Comparison of ENCODE assay signal across 8 cellular contexts in the genomic region with DNA sequence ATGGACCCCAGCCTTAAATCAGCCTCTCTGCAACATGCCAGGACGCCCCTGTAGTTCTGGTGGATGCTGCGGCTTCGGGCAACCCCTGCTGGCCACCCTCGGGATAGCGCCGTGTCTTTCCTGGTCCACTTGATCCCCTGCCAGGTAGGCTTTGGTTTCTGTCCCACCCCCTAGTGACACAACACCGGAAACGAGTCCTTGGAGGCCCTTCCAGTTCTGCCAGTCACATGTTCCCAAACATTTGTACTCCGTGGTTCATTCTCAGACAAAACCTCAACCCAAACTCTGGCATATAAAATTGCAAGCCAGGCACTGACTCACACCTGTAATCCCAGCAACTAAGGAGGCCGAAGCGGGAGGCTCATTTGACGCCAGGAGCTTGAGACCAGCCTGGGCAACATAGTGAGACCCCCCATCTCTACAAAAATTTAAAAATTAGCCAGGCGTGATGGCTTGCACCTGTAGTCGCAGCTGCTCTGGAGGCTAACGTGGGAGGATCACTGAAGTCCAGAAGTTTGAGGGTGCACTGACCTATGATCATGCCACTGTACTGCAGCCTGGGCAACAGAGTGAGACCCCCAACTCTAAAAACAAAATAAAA. TPM values are rescaled to one million over a fixed set of nuclear protein-coding genes. Genes with fewer than 3 reads are reported as not detected.
DNase-seq lines count a peak whose midpoint lies in the region; ATAC-seq and TF ChIP-seq lines count a peak whose summit lies in the region.

No MANE protein-coding gene starts in this region.

- H3K27ac ChIP-seq in Panc1 (ENCODE audit: low read length) (no peak overlapping the region), thyroid gland (peak overlapping the region; percentile 40 to 70 (median 66))

- H3K27me3 Mint-ChIP-seq in activated T-helper 2 cell treated with anti-CD3 and anti-CD28 coated beads, Interferon-gamma antibody, Interleukin-2, Interleukin-4, amounts not matched to agents 10 μg/mL and 5 μg/mL and 100 μg/mL, durations not matched to agents 14 hours and 24 hours and 36 hours (ENCODE audit: low read depth): no peaks in the 10 kb centered on the region

- TF ChIP-seq CTCF in GM12864 (IDR thresholded peaks at IDR 0.05; ENCODE audit: low read depth, low read length, missing control alignments) (peak; percentile 99), Panc1 (IDR thresholded peaks at IDR 0.05) (peak; percentile 95), fibroblast of villous mesenchyme (IDR thresholded peaks at IDR 0.05; ENCODE audit: insufficient read depth, low read depth, low read length) (peak; percentile 82), thyroid gland (IDR thresholded peaks at IDR 0.05) (peak; percentile 61 to 98 (median 92))

- peaks cover 2% of the 10 kb centered on the region for H3K4me1 Mint-ChIP-seq in activated T-helper 2 cell treated with anti-CD3 and anti-CD28 coated beads, Interferon-gamma antibody, Interleukin-2, Interleukin-4, amounts not matched to agents 10 μg/mL and 5 μg/mL and 100 μg/mL, durations not matched to agents 14 hours and 24 hours and 36 hours (ENCODE audit: low read depth)

- DNase-seq in GM12864 (ENCODE audit: low read depth): no peak
- DNase-seq in HuH-7.5 (ENCODE audit: low spot score): peak; percentile 95
- peak; percentile 83 for DNase-seq in Panc1 (ENCODE audit: low read depth, low spot score)
- DNase-seq in activated T-helper 2 cell treated with anti-CD3 and anti-CD28 coated beads, Interferon-gamma antibody, Interleukin-2, Interleukin-4, amounts not matched to agents 10 μg/mL and 5 μg/mL and 100 μg/mL, durations not matched to agents 14 hours and 24 hours and 36 hours (ENCODE audit: low spot score): peak; percentile 32
- peak; percentile 70 for DNase-seq in fibroblast of villous mesenchyme (ENCODE audit: low read depth)
- DNase-seq in occipital lobe (lab: John Stamatoyannopoulos, UW): peak; percentile 80
- peak; percentile 92 to 94 for DNase-seq in thyroid gland

- H3K9me3 Mint-ChIP-seq in activated T-helper 2 cell treated with anti-CD3 and anti-CD28 coated beads, Interferon-gamma antibody, Interleukin-2, Interleukin-4, amounts not matched to agents 10 μg/mL and 5 μg/mL and 100 μg/mL, durations not matched to agents 14 hours and 24 hours and 36 hours: no peaks in the 10 kb centered on the region

- in situ Hi-C loops in Panc1 (cut with HindIII; ENCODE audit: low pct_unique_long_range_greater_than_20kb, low sequenced_read_pairs): no loop called here

- ATAC-seq in Panc1 (peak; percentile 75), GM18519 (IDR thresholded peaks at IDR 0.05; ENCODE audit: low FRiP score, unreplicated experiment) (no peak)

- H3K9me3 ChIP-seq in Panc1 (ENCODE audit: control insufficient read depth, insufficient read depth, low read depth, low read length) (no peaks in the 10 kb centered on the region), thyroid gland (no peaks in the 10 kb centered on the region)

- no peaks in the 10 kb centered on the region for H3K36me3 Mint-ChIP-seq in activated T-helper 2 cell treated with anti-CD3 and anti-CD28 coated beads, Interferon-gamma antibody, Interleukin-2, Interleukin-4, amounts not matched to agents 10 μg/mL and 5 μg/mL and 100 μg/mL, durations not matched to agents 14 hours and 24 hours and 36 hours (ENCODE audit: low read depth)

- H3K4me3 Mint-ChIP-seq in activated T-helper 2 cell treated with anti-CD3 and anti-CD28 coated beads, Interferon-gamma antibody, Interleukin-2, Interleukin-4, amounts not matched to agents 10 μg/mL and 5 μg/mL and 100 μg/mL, durations not matched to agents 14 hours and 24 hours and 36 hours (ENCODE audit: low read depth): no peak overlapping the region

- H3K27me3 ChIP-seq in Panc1 (ENCODE audit: control insufficient read depth, insufficient read depth, low read length): no peaks in the 10 kb centered on the region
- no peaks in the 10 kb centered on the region for H3K27me3 ChIP-seq in thyroid gland

- no peak overlapping the region for H3K27ac Mint-ChIP-seq in activated T-helper 2 cell treated with anti-CD3 and anti-CD28 coated beads, Interferon-gamma antibody, Interleukin-2, Interleukin-4, amounts not matched to agents 10 μg/mL and 5 μg/mL and 100 μg/mL, durations not matched to agents 14 hours and 24 hours and 36 hours

- no TSS peak for BruUV-seq in Panc1 (replicated peaks; lab: Mats Ljungman, UMichigan)

- no peak for TF ChIP-seq POLR2A in thyroid gland (IDR thresholded peaks at IDR 0.05)

- WGBS in thyroid gland, 2 donors: 25 to 47% methylated on average over 10 to 15 of the region's 15 CpGs

- H3K4me1 ChIP-seq in Panc1 (ENCODE audit: control insufficient read depth, insufficient read depth, low read length): peaks cover 3% of the 10 kb centered on the region; the same call in 1 of the 2 replicates
- peaks cover 16 to 23% of the 10 kb centered on the region in 2 donors for H3K4me1 ChIP-seq in thyroid gland

- H3K36me3 ChIP-seq in Panc1 (ENCODE audit: control insufficient read depth, insufficient read depth, low read length) (no peaks in the 10 kb centered on the region), thyroid gland (no peaks in the 10 kb centered on the region)

- intact Hi-C loops in Panc1 (cut with micrococcal nuclease; ENCODE audit: unreplicated experiment): loop anchor here (1.0 kb wide), 1 partner anchor 49 kb away; no protein-coding TSS in a partner anchor
- intact Hi-C loops in activated T-helper 2 cell treated with anti-CD3 and anti-CD28 coated beads, Interferon-gamma antibody, Interleukin-2, Interleukin-4, amounts not matched to agents 10 μg/mL and 5 μg/mL and 100 μg/mL, durations not matched to agents 14 hours and 24 hours and 36 hours (cut with micrococcal nuclease): loop anchor here (2.0 to 5.0 kb wide), 2 partner anchors 50 to 54 kb away; no protein-coding TSS in a partner anchor
- intact Hi-C loops in thyroid gland (cut with DNase I): loop anchor here (5.0 kb wide), 1 partner anchor 46 kb away; no protein-coding TSS in a partner anchor

- POLR2A ChIA-PET in Panc1 (lab: Charles Lee): no interaction called here

- CTCF ChIA-PET in Panc1 (lab: Charles Lee): interaction anchor here (0.6 to 1.0 kb wide), 3 partner anchors 92 to 121 kb away, joined by 3 to 5 read pairs (median 3); no protein-coding TSS in a partner anchor

- H3K4me3 ChIP-seq in GM12864 (ENCODE audit: low read depth, low read length) (no peak overlapping the region), Panc1 (ENCODE audit: low read depth in 2 of 2, low read length in 2 of 2) (no peak overlapping the region), fibroblast of villous mesenchyme (ENCODE audit: low read depth, low read length) (no peak overlapping the region), thyroid gland (replicated peaks in 1 of 3) (no peak overlapping the region)

RNA-seq across cellular contexts. Expression of a gene that starts 37.0 kb away (rescaled TPM):
- total RNA-seq in Panc1 (2021; ENCODE audit: unreplicated experiment): 0.28 TPM
- 0.27 TPM for polyA plus RNA-seq in Panc1 (2012; ENCODE audit: insufficient read length)
- total RNA-seq in activated T-helper 2 cell treated with anti-CD3 and anti-CD28 coated beads, Interferon-gamma antibody, Interleukin-2, Interleukin-4, amounts not matched to agents 10 μg/mL and 5 μg/mL and 100 μg/mL, durations not matched to agents 14 hours and 24 hours and 36 hours: 2.2 TPM in 2 replicates
- total RNA-seq in fibroblast of villous mesenchyme: not detected in 2 replicates
- total RNA-seq in occipital lobe: 2.5 TPM
- total RNA-seq in thyroid gland: 10 to 100 TPM; 27.3 to 52.9 (median 45.1) TPM

RNA-seq across cellular contexts. Expression of a gene that starts 42.0 kb away (rescaled TPM):
- total RNA-seq in Panc1 (2021; ENCODE audit: unreplicated experiment): 0.44 TPM
- polyA plus RNA-seq in Panc1 (2012; ENCODE audit: insufficient read length): 1.4 TPM
- total RNA-seq in activated T-helper 2 cell treated with anti-CD3 and anti-CD28 coated beads, Interferon-gamma antibody, Interleukin-2, Interleukin-4, amounts not matched to agents 10 μg/mL and 5 μg/mL and 100 μg/mL, durations not matched to agents 14 hours and 24 hours and 36 hours: 0.16 TPM in 1 of 2 replicates, not detected in the other
- total RNA-seq in fibroblast of villous mesenchyme: not detected in 2 replicates
- 16.2 TPM for total RNA-seq in occipital lobe
- total RNA-seq in thyroid gland: 10 to 100 TPM; 11.5 to 37.1 (median 20.6) TPM

RNA-seq across cellular contexts. Expression of a gene that starts 51.0 kb away (rescaled TPM):
- total RNA-seq in Panc1 (2021; ENCODE audit: unreplicated experiment): 0.10 TPM
- not detected for polyA plus RNA-seq in Panc1 (2012; ENCODE audit: insufficient read length)
- 0.14 TPM in 1 of 2 replicates, not detected in the other for total RNA-seq in activated T-helper 2 cell treated with anti-CD3 and anti-CD28 coated beads, Interferon-gamma antibody, Interleukin-2, Interleukin-4, amounts not matched to agents 10 μg/mL and 5 μg/mL and 100 μg/mL, durations not matched to agents 14 hours and 24 hours and 36 hours
- not detected in 2 replicates for total RNA-seq in fibroblast of villous mesenchyme
- 0.62 TPM for total RNA-seq in occipital lobe
- total RNA-seq in thyroid gland: under 1 TPM in 1 of 4 donors, not detected in 3; 0.56 TPM
